8 cellular contexts compared by ENCODE assay signal in the genomic region with DNA sequence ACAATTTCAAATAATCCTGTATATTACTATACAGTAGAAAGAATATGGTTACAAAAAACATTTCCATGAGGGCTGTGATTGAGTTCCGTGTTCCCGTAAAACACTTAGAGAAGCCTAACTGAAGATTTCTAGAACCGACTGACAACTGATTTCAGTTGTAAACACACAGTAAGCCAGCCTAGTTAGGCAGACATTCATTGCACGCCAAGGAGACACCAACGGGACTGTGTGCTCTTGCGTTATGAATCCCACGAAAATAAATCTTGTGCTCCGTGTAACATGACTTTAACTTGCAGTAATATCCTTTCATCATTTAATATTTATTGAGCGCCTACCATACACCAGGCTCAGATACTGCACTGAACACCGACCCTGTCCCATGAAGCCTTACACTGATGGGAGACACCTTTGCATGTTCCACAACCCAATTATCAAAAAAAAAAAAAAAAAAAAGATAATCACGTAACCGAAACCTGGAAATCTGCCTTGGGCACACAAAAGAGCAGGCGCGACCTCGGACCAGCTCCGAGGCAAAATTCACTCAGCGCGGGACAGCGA. TPM values are rescaled to one million over a fixed set of nuclear protein-coding genes. Genes with fewer than 3 reads are reported as not detected.
A peak's percentile ranks its signal among the peaks of the same experiment; 100 is the strongest.
DNase-seq lines count a peak whose midpoint lies in the region; ATAC-seq and TF ChIP-seq lines count a peak whose summit lies in the region.

No MANE protein-coding gene starts in this region.

- intact Hi-C loops in sciatic nerve (cut with DNase I): no loop called here

- ATAC-seq in GM18873 (IDR thresholded peaks at IDR 0.05; ENCODE audit: low FRiP score, unreplicated experiment): peak; percentile 29
- peak; percentile 22 for ATAC-seq in HG03097 (IDR thresholded peaks at IDR 0.05; ENCODE audit: low FRiP score, unreplicated experiment)
- ATAC-seq in sciatic nerve: peak; percentile 8

- TF ChIP-seq CTCF in AG10803 (conservative IDR thresholded peaks at IDR 0.05; ENCODE audit: low read length): no peak
- TF ChIP-seq CTCF in fibroblast of villous mesenchyme (IDR thresholded peaks at IDR 0.05; ENCODE audit: insufficient read depth, low read depth, low read length): no peak

- DNase-seq in AG10803 (ENCODE audit: low read depth): no peak
- peak; percentile 13 for DNase-seq in SW480 (ENCODE audit: low spot score)
- no peak for DNase-seq in fibroblast of villous mesenchyme (ENCODE audit: low read depth)
- no peak for DNase-seq in sciatic nerve (ENCODE audit: low spot score)
- DNase-seq in UCSD-AML1 (lab: John Stamatoyannopoulos, UW; ENCODE audit: unreplicated experiment): no peak
- no peak for DNase-seq in activated effector memory CD4-positive, alpha-beta T cell treated with anti-CD3 and anti-CD28 coated beads, Interleukin-2, amount 50 U/mL, for 16 hours

- peak overlapping the region; percentile 87 for H3K4me3 ChIP-seq in AG10803 (ENCODE audit: low read length)
- peak overlapping the region; percentile 97 for H3K4me3 ChIP-seq in fibroblast of villous mesenchyme (ENCODE audit: low read depth, low read length)

RNA-seq across cellular contexts. Expression of gene KLHL7, which starts 0.4 kb away (rescaled TPM):
- total RNA-seq in fibroblast of villous mesenchyme (27.6 and 34.1 TPM in 2 replicates), sciatic nerve (29.1 TPM)
